In the genomic region with DNA sequence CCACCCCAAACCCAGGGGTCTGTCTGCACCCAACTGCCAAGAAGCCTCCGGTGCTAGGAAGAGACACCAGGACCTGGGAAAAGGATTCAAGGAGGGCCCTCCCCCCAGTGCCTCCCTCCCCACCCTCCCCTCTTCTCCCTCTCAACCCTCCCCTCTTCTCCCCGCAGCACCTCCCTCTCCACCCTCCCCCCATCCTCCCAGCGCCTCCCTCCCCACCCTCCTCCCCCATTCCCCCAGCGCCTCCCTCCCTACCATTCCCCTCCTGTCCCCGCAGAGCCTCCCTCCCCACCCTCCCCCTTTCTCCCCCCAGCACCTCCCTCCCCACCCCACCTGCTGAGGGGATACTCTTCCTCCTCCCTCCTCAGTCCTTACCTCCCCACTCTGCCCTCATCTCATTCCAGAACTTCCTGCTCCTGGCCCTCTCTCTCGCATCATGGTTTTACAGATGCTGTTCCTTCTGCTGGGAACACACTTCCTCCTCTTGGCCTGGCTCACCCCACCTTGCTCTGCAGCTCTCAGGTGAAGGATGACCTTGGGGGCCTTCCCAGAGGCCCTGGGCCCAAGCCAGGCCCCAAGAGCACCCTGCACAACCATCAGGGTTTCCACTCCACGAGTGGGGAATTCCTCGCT, we compare ENCODE assay signal across 1 cellular context.
TF ChIP-seq lines count a peak whose summit lies in the region.

No MANE protein-coding gene starts in this region.

TF ChIP-seq in A549, 52 proteins besides CTCF, POLR2A, EP300 and RAD21:
- no peak for TF ChIP-seq NFE2L2 (conservative IDR thresholded peaks at IDR 0.05; ENCODE audit: low read length)
- TF ChIP-seq HOXB13 (CRISPR knock-in tag; IDR thresholded peaks at IDR 0.05; ENCODE audit: low read depth): no peak
- TF ChIP-seq KDM5A (IDR thresholded peaks at IDR 0.05): no peak
- TF ChIP-seq CHD4 (IDR thresholded peaks at IDR 0.05; ENCODE audit: borderline replicate concordance): no peak
- no peak for TF ChIP-seq EHMT2 (IDR thresholded peaks at IDR 0.05; ENCODE audit: low read depth)
- TF ChIP-seq, protein P1, sequence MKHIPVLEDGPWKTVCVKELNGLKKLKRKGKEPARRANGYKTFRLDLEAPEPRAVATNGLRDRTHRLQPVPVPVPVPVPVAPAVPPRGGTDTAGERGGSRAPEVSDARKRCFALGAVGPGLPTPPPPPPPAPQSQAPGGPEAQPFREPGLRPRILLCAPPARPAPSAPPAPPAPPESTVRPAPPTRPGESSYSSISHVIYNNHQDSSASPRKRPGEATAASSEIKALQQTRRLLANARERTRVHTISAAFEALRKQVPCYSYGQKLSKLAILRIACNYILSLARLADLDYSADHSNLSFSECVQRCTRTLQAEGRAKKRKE (CRISPR knock-in tag; IDR thresholded peaks at IDR 0.05; ENCODE audit: low read depth): no peak
- no peak for TF ChIP-seq CHD2 (IDR thresholded peaks at IDR 0.05; ENCODE audit: low read length, partially characterized antibody)
- TF ChIP-seq PHF8 (IDR thresholded peaks at IDR 0.05; ENCODE audit: borderline replicate concordance, low read depth): no peak
- TF ChIP-seq CBX2 (IDR thresholded peaks at IDR 0.05; ENCODE audit: borderline replicate concordance, low read depth): no peak
- TF ChIP-seq, protein P2, sequence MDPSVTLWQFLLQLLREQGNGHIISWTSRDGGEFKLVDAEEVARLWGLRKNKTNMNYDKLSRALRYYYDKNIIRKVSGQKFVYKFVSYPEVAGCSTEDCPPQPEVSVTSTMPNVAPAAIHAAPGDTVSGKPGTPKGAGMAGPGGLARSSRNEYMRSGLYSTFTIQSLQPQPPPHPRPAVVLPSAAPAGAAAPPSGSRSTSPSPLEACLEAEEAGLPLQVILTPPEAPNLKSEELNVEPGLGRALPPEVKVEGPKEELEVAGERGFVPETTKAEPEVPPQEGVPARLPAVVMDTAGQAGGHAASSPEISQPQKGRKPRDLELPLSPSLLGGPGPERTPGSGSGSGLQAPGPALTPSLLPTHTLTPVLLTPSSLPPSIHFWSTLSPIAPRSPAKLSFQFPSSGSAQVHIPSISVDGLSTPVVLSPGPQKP (IDR thresholded peaks at IDR 0.05; ENCODE audit: low read depth, low read length): no peak
- TF ChIP-seq MYC (IDR thresholded peaks at IDR 0.05; ENCODE audit: borderline replicate concordance, low read length): no peak
- TF ChIP-seq JUN (IDR thresholded peaks at IDR 0.05): no peak
- no peak for TF ChIP-seq NR3C1 (IDR thresholded peaks at IDR 0.05)
